In genomic region chr6:128606611-128607010, GRCh38 we compare ENCODE assay signal across 22 cellular contexts.
DNase-seq lines count a peak whose midpoint lies in the region; ATAC-seq lines count a peak whose summit lies in the region.
"Had no signal": no experiment of that assay in that cellular context is flagged by ENCODE, and none has a peak within 500 bp of the region (broad histone marks: within the 10 kb centered on the region; RNA-seq: fewer than 3 reads in every experiment).

No MANE protein-coding gene starts in this region.

- ATAC-seq in GM18870 (IDR thresholded peaks at IDR 0.05; ENCODE audit: unreplicated experiment) (peak; percentile 76), HG02642 (IDR thresholded peaks at IDR 0.05; ENCODE audit: poor library complexity, unreplicated experiment) (peak; percentile 74), HG03378 (IDR thresholded peaks at IDR 0.05; ENCODE audit: unreplicated experiment) (peak; percentile 59), GM21390 (IDR thresholded peaks at IDR 0.05; ENCODE audit: unreplicated experiment) (no peak)
- ATAC-seq: activated CD8-positive, alpha-beta T cell treated with anti-CD3 and anti-CD28 coated beads, Interleukin-2, amount 10 ng/mL, durations not matched to agents 7 days and 5 days; CD8-positive, alpha-beta T cell; naive thymus-derived CD8-positive, alpha-beta T cell; upper lobe of right lung had no signal

- peak overlapping the region; percentile 41 for H3K27ac ChIP-seq in caudate nucleus (ENCODE audit: low read depth, low read length)
- H3K27ac ChIP-seq: colonic mucosa, pancreas, sigmoid colon, upper lobe of right lung, VCaP had no signal

- DNase-seq in caudate nucleus (lab: John Stamatoyannopoulos, UW) (no peak), glomerular visceral epithelial cell (ENCODE audit: extremely low spot score) (no peak)
- DNase-seq in effector CD8-positive, alpha-beta T cell (lab: John Stamatoyannopoulos, UW) = no peak
- DNase-seq: activated CD8-positive, alpha-beta T cell treated with anti-CD3 and anti-CD28 coated beads, Interleukin-2, amount 10 ng/mL, durations not matched to agents 7 days and 5 days; CD8-positive, alpha-beta T cell; colonic mucosa; KBM-7; mesendoderm; naive thymus-derived CD8-positive, alpha-beta T cell; NCI-H1092 treated with DMSO at 0.1 percent for 48 hours; NCI-H524 treated with DMSO at 0.1 percent for 48 hours; pancreas; SHP77 treated with DMSO at 0.1 percent for 48 hours; sigmoid colon; stimulated activated CD4-positive, alpha-beta T cell treated with anti-CD3 and anti-CD28 coated beads, Interleukin-2, amount 100 ng/mL, for 24 hours; T-helper 1 cell; upper lobe of right lung had no signal
